17 cellular contexts compared by ENCODE assay signal in genomic region chr12:62900686-62901272, GRCh38. TPM values are rescaled to one million over a fixed set of nuclear protein-coding genes. Genes with fewer than 3 reads are reported as not detected.
DNase-seq lines count a peak whose midpoint lies in the region; ATAC-seq and TF ChIP-seq lines count a peak whose summit lies in the region.
"Had no signal": no experiment of that assay in that cellular context is flagged by ENCODE, and none has a peak within 500 bp of the region (broad histone marks: within the 10 kb centered on the region; RNA-seq: fewer than 3 reads in every experiment).

No MANE protein-coding gene starts in this region.

- peak overlapping the region; percentile 47 for H3K4me2 ChIP-seq in parathyroid adenoma (ENCODE audit: low read length)

- no peaks in the 10 kb centered on the region for H3K27me3 Mint-ChIP-seq in endothelial cell (ENCODE audit: unreplicated experiment)

- H2AFZ ChIP-seq in parathyroid adenoma, result no peak overlapping the region

- peaks cover 19% of the 10 kb centered on the region for H3K4me1 Mint-ChIP-seq in endothelial cell (ENCODE audit: unreplicated experiment)
- H3K4me1 Mint-ChIP-seq: memory B cell; stimulated activated naive CD8-positive, alpha-beta T cell treated with anti-CD3 and anti-CD28 coated beads, Interleukin-15, amount 100 ng/mL, for 72 hours had no signal

- no peaks in the 10 kb centered on the region for H3K36me3 Mint-ChIP-seq in endothelial cell (ENCODE audit: low read depth, unreplicated experiment)
- H3K36me3 Mint-ChIP-seq: CD8-positive, alpha-beta T cell; memory B cell had no signal

- H3K27ac Mint-ChIP-seq in endothelial cell (ENCODE audit: unreplicated experiment), result peak overlapping the region; percentile 6
- H3K27ac Mint-ChIP-seq: CD8-positive, alpha-beta T cell; memory B cell; stimulated activated naive CD8-positive, alpha-beta T cell treated with anti-CD3 and anti-CD28 coated beads, Interleukin-15, amount 100 ng/mL, for 72 hours had no signal

- peaks cover 54% of the 10 kb centered on the region for H3K79me2 ChIP-seq in parathyroid adenoma

- no peaks in the 10 kb centered on the region for H3K9me3 ChIP-seq in parathyroid adenoma (ENCODE audit: control insufficient read depth, low read length)
- H3K9me3 ChIP-seq: ascending aorta had no signal

- H3K4me3 Mint-ChIP-seq in endothelial cell (ENCODE audit: unreplicated experiment), result no peak overlapping the region
- H3K4me3 Mint-ChIP-seq: CD8-positive, alpha-beta T cell; memory B cell; stimulated activated naive CD8-positive, alpha-beta T cell treated with anti-CD3 and anti-CD28 coated beads, Interleukin-15, amount 100 ng/mL, for 72 hours had no signal

- TF ChIP-seq CTCF in endothelial cell (IDR thresholded peaks at IDR 0.05; ENCODE audit: unreplicated experiment) (no peak), parathyroid adenoma (IDR thresholded peaks at IDR 0.05) (no peak)

- peaks cover 25% of the 10 kb centered on the region for H3K4me1 ChIP-seq in parathyroid adenoma
- H3K4me1 ChIP-seq: ascending aorta had no signal

- peak overlapping the region; percentile 55 for H3K27ac ChIP-seq in parathyroid adenoma
- H3K27ac ChIP-seq: ascending aorta, HL-60 had no signal

- DNase-seq in DMS153 treated with DMSO at 0.1 percent for 48 hours (lab: John Stamatoyannopoulos, UW; ENCODE audit: unreplicated experiment), result peak; percentile 46
- peak; percentile 95 for DNase-seq in NCI-H510A treated with DMSO at 0.1 percent for 48 hours (lab: John Stamatoyannopoulos, UW)
- no peak for DNase-seq in endothelial cell (ENCODE audit: low spot score)
- no peak for DNase-seq in stimulated activated CD4-positive, alpha-beta T cell treated with anti-CD3 and anti-CD28 coated beads, Interleukin-15, amount 100 ng/mL, for 24 hours
- DNase-seq in SW 1271 (lab: John Stamatoyannopoulos, UW), result no peak
- no peak for DNase-seq in germinal center (ENCODE audit: low spot score)
- DNase-seq: activated CD4-positive, alpha-beta T cell treated with anti-CD3 and anti-CD28 coated beads for 1 hour; activated T-cell treated with anti-CD3 and anti-CD28 coated beads, Interleukin-2, amount 50 U/mL, for 48 hours; CD8-positive, alpha-beta T cell; hippocampal formation; posterior cingulate gyrus; stimulated activated naive CD8-positive, alpha-beta T cell treated with anti-CD3 and anti-CD28 coated beads, Interleukin-15, amount 100 ng/mL, for 72 hours had no signal

- H3K9me3 Mint-ChIP-seq in endothelial cell (ENCODE audit: unreplicated experiment), result no peaks in the 10 kb centered on the region
- H3K9me3 Mint-ChIP-seq: CD8-positive, alpha-beta T cell; memory B cell had no signal

- no peak for ATAC-seq in GM21528 (IDR thresholded peaks at IDR 0.05; ENCODE audit: low FRiP score, unreplicated experiment)
- ATAC-seq: CD8-positive, alpha-beta T cell; stimulated activated naive CD8-positive, alpha-beta T cell treated with anti-CD3 and anti-CD28 coated beads, Interleukin-15, amount 100 ng/mL, for 72 hours had no signal

- no peaks in the 10 kb centered on the region for H3K27me3 ChIP-seq in parathyroid adenoma (ENCODE audit: control insufficient read depth, insufficient read depth, low read length)
- H3K27me3 ChIP-seq: ascending aorta had no signal

- H3K36me3 ChIP-seq in parathyroid adenoma (ENCODE audit: control insufficient read depth, insufficient read depth, low read length), result no peaks in the 10 kb centered on the region
- H3K36me3 ChIP-seq: ascending aorta had no signal

- no peak overlapping the region for H3K9ac ChIP-seq in parathyroid adenoma

- no peak overlapping the region for H3K4me3 ChIP-seq in parathyroid adenoma (ENCODE audit: low read depth, low read length)
- H3K4me3 ChIP-seq: ascending aorta had no signal

RNA-seq across cellular contexts. Expression of gene PPM1H, which starts 34.2 kb away (rescaled TPM):
- 71.8 TPM for total RNA-seq in endothelial cell (ENCODE audit: unreplicated experiment)
- total RNA-seq: CD8-positive, alpha-beta T cell had no signal

Comparison
In these comparisons a context has a peak if more than half of its experiments do, and no peak if none do; other contexts are left out.
1. DNase-seq: peak in DMS153 treated with DMSO at 0.1 percent for 48 hours (single experiment) and NCI-H510A treated with DMSO at 0.1 percent for 48 hours (single experiment); none in endothelial cell (single experiment), stimulated activated CD4-positive, alpha-beta T cell treated with anti-CD3 and anti-CD28 coated beads, Interleukin-15, amount 100 ng/mL, for 24 hours (single experiment), SW 1271 (0 of 2) and germinal center (single experiment).